ENCODE assay signal across 17 cellular contexts in the genomic region with DNA sequence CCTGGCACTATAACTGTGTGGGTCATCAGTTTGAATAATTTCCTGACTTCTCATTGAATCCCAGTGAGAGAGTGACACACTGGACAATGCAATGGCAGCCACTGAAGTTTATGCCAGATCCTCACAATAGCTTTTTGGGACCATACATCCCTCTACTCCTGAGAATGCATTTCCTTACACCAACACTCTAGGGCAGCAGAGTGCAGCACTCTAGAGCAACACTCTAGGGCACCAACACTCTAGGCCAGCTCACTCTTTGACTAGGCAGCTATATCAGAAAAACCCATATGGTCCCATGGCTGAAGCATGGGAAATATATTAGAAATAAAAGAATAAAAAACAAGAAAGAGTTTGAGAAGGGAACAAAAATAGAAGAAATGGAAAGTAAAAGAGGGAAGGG.
A peak's percentile ranks its signal among the peaks of the same experiment; 100 is the strongest.
DNase-seq lines count a peak whose midpoint lies in the region; ATAC-seq and TF ChIP-seq lines count a peak whose summit lies in the region.
"Had no signal": no experiment of that assay in that cellular context is flagged by ENCODE, and none has a peak within 500 bp of the region (broad histone marks: within the 10 kb centered on the region; RNA-seq: fewer than 3 reads in every experiment).

No MANE protein-coding gene starts in this region.

- no peak overlapping the region for H3K27ac ChIP-seq in foreskin keratinocyte
- H3K27ac ChIP-seq: dorsolateral prefrontal cortex, left ventricle myocardium inferior, sigmoid colon had no signal

- no peak overlapping the region for H3K4me3 ChIP-seq in Loucy (ENCODE audit: low read length, poor library complexity, severe bottlenecking)
- H3K4me3 ChIP-seq: dorsolateral prefrontal cortex, left ventricle myocardium inferior, sigmoid colon had no signal

- H3K4me1 ChIP-seq in Loucy (ENCODE audit: insufficient read depth, low read length, poor library complexity, severe bottlenecking): no peaks in the 10 kb centered on the region
- no peaks in the 10 kb centered on the region for H3K4me1 ChIP-seq in foreskin keratinocyte
- H3K4me1 ChIP-seq: sigmoid colon had no signal

- H3K79me2 ChIP-seq in Loucy (ENCODE audit: insufficient read depth, low read length): no peaks in the 10 kb centered on the region

- no peaks in the 10 kb centered on the region for H3K9me2 ChIP-seq in Loucy (replicated peaks; ENCODE audit: low read depth, low read length)

- H3K4me1 Mint-ChIP-seq in WTC11: peaks cover 4% of the 10 kb centered on the region
- H3K4me1 Mint-ChIP-seq in T-helper 17 cell: no peaks in the 10 kb centered on the region
- H3K4me1 Mint-ChIP-seq: B cell had no signal

- no peak overlapping the region for H3K9ac ChIP-seq in Loucy (ENCODE audit: low read depth, low read length, poor library complexity, severe bottlenecking)

- H4K20me1 ChIP-seq in Loucy (ENCODE audit: insufficient read depth, low read length, poor library complexity, severe bottlenecking): no peaks in the 10 kb centered on the region

- H3K27ac Mint-ChIP-seq in WTC11 (no peak overlapping the region), T-helper 17 cell (no peak overlapping the region)
- H3K27ac Mint-ChIP-seq: B cell had no signal

- H2AFZ ChIP-seq in Loucy (ENCODE audit: low read length): no peak overlapping the region

- no peaks in the 10 kb centered on the region for H3K9me3 Mint-ChIP-seq in WTC11

- TF ChIP-seq CTCF in Loucy (conservative IDR thresholded peaks at IDR 0.05; ENCODE audit: low read length) (peak; percentile 30), WTC11 (IDR thresholded peaks at IDR 0.05) (no peak), foreskin keratinocyte (conservative IDR thresholded peaks at IDR 0.05) (peak; percentile 55)

- H3F3A ChIP-seq in Loucy (ENCODE audit: low read depth): no peaks in the 10 kb centered on the region

- H3K36me3 ChIP-seq in Loucy (ENCODE audit: insufficient read depth, low read length): no peaks in the 10 kb centered on the region
- H3K36me3 ChIP-seq: left ventricle myocardium inferior, sigmoid colon had no signal

- H3K4me2 ChIP-seq in Loucy (ENCODE audit: low read depth, low read length, poor library complexity, severe bottlenecking): no peak overlapping the region

- ATAC-seq in WTC11: peak; percentile 83
- peak; percentile 23 for ATAC-seq in foreskin keratinocyte
- no peak for ATAC-seq in T-helper 17 cell
- ATAC-seq: activated CD4-positive, CD25-positive, alpha-beta regulatory T cell treated with anti-CD3 and anti-CD28 coated beads, Interleukin-2, amount 50 U/mL, for 24 hours had no signal

- H3K4me3 Mint-ChIP-seq in WTC11: no peak overlapping the region
- no peak overlapping the region for H3K4me3 Mint-ChIP-seq in T-helper 17 cell
- H3K4me3 Mint-ChIP-seq: B cell had no signal

- H3K27me3 ChIP-seq in Loucy (ENCODE audit: insufficient read depth, low read length, poor library complexity, severe bottlenecking) (no peaks in the 10 kb centered on the region), foreskin keratinocyte (no peaks in the 10 kb centered on the region)
- H3K27me3 ChIP-seq: dorsolateral prefrontal cortex, sigmoid colon had no signal

- no peaks in the 10 kb centered on the region for H3K9me3 ChIP-seq in Loucy (ENCODE audit: insufficient read depth, low read depth, low read length)
- no peaks in the 10 kb centered on the region for H3K9me3 ChIP-seq in T-helper 17 cell (ENCODE audit: control insufficient read depth, low read length, poor library complexity, severe bottlenecking)
- H3K9me3 ChIP-seq: left ventricle myocardium inferior, sigmoid colon had no signal

- POLR2A ChIA-PET in WTC11 (lab: Charles Lee): no interaction called here

- CTCF ChIA-PET in WTC11 (lab: Charles Lee): interaction anchor here (1.0 to 3.0 kb wide), 6 partner anchors 9 to 421 kb away, joined by 3 to 16 read pairs (median 6); no protein-coding TSS in a partner anchor

- no peaks in the 10 kb centered on the region for H3K36me3 Mint-ChIP-seq in WTC11
- H3K36me3 Mint-ChIP-seq in T-helper 17 cell (ENCODE audit: low read depth): no peaks in the 10 kb centered on the region

- peak; percentile 29 for DNase-seq in EH (ENCODE audit: low read depth)
- no peak for DNase-seq in WTC11 (ENCODE audit: low spot score)
- DNase-seq in foreskin keratinocyte: peak in 1 of 2 donors; percentile 18
- DNase-seq in T-helper 17 cell: no peak
- no peak for DNase-seq in activated naive CD4-positive, alpha-beta T cell treated with anti-CD3 and anti-CD28 coated beads, Interleukin-2, amount 50 U/mL, for 16 hours
- DNase-seq in DMS79 (lab: John Stamatoyannopoulos, UW): no peak
- no peak for DNase-seq in NK-92 (lab: John Stamatoyannopoulos, UW; ENCODE audit: unreplicated experiment)
- DNase-seq: activated T-cell treated with anti-CD3 and anti-CD28 coated beads, Interleukin-2, amount 50 U/mL, for 1 hour; DND-41; dorsolateral prefrontal cortex; left ventricle myocardium inferior; NCI-H146; sigmoid colon; stimulated activated naive CD4-positive, alpha-beta T cell had no signal

- H3K27me3 Mint-ChIP-seq in WTC11 (ENCODE audit: low read depth) (no peaks in the 10 kb centered on the region), T-helper 17 cell (peaks cover 14% of the 10 kb centered on the region)
- H3K27me3 Mint-ChIP-seq: B cell had no signal

TF ChIP-seq in WTC11, 78 proteins besides CTCF, POLR2A, EP300 and RAD21 (continues in another document):
- TF ChIP-seq ZNF232 (CRISPR knock-in tag; IDR thresholded peaks at IDR 0.05): no peak
- TF ChIP-seq, protein P1, sequence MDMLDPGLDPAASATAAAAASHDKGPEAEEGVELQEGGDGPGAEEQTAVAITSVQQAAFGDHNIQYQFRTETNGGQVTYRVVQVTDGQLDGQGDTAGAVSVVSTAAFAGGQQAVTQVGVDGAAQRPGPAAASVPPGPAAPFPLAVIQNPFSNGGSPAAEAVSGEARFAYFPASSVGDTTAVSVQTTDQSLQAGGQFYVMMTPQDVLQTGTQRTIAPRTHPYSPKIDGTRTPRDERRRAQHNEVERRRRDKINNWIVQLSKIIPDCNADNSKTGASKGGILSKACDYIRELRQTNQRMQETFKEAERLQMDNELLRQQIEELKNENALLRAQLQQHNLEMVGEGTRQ (CRISPR knock-in tag; IDR thresholded peaks at IDR 0.05): no peak
- no peak for TF ChIP-seq MXD4 (CRISPR knock-in tag; IDR thresholded peaks at IDR 0.05; ENCODE audit: borderline replicate concordance)
- no peak for TF ChIP-seq NFATC4 (CRISPR knock-in tag; IDR thresholded peaks at IDR 0.05)
- no peak for TF ChIP-seq TEAD1 (CRISPR knock-in tag; IDR thresholded peaks at IDR 0.05)
- TF ChIP-seq, protein P2, sequence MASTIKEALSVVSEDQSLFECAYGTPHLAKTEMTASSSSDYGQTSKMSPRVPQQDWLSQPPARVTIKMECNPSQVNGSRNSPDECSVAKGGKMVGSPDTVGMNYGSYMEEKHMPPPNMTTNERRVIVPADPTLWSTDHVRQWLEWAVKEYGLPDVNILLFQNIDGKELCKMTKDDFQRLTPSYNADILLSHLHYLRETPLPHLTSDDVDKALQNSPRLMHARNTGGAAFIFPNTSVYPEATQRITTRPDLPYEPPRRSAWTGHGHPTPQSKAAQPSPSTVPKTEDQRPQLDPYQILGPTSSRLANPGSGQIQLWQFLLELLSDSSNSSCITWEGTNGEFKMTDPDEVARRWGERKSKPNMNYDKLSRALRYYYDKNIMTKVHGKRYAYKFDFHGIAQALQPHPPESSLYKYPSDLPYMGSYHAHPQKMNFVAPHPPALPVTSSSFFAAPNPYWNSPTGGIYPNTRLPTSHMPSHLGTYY (CRISPR knock-in tag; IDR thresholded peaks at IDR 0.05): no peak
- no peak for TF ChIP-seq NFYB (CRISPR knock-in tag; conservative IDR thresholded peaks at IDR 0.05; ENCODE audit: low read depth)
- no peak for TF ChIP-seq MAX (CRISPR knock-in tag; IDR thresholded peaks at IDR 0.05)
- TF ChIP-seq NFE2L1 (CRISPR knock-in tag; IDR thresholded peaks at IDR 0.05): no peak
- TF ChIP-seq, protein P3, sequence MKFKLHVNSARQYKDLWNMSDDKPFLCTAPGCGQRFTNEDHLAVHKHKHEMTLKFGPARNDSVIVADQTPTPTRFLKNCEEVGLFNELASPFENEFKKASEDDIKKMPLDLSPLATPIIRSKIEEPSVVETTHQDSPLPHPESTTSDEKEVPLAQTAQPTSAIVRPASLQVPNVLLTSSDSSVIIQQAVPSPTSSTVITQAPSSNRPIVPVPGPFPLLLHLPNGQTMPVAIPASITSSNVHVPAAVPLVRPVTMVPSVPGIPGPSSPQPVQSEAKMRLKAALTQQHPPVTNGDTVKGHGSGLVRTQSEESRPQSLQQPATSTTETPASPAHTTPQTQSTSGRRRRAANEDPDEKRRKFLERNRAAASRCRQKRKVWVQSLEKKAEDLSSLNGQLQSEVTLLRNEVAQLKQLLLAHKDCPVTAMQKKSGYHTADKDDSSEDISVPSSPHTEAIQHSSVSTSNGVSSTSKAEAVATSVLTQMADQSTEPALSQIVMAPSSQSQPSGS (CRISPR knock-in tag; IDR thresholded peaks at IDR 0.05; ENCODE audit: borderline replicate concordance, low read depth): no peak
- no peak for TF ChIP-seq CREB1 (CRISPR knock-in tag; IDR thresholded peaks at IDR 0.05)
